ENCODE assay signal across 8 cellular contexts in the genomic region with DNA sequence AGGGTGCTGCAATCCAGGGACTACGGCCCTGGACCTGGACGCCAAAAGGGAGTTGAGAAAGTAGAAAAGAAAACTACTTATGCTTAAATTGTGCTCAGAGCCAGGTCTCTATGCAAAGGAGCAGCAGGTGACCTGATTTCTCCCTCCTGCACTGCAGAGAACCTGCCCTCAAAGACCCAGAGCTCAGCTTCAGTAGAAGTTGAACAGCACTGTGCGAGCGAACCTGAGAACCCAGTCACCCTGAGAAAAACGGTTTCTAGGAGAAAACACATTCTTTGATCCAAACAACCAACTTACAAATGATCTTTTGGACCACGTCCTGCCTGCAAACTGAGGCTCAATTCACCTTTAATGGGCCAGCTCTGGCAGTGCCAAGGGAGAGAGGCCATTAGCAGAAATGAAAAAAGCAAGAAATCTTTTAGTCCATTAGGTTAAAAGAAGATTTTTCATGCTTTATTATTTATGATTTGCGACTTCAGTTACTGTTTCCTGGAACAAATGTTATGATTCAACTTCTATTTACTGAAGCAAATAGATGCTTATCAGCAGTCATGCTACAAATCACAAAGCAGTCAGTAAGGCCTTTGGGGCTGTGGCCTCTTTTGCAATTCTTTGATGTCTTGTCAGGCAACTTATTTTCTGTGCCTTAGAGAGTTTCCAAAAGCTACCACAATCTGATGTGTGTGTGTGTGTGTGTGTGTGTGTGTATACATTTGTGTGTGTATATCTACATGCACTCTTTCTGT.
DNase-seq lines count a peak whose midpoint lies in the region; ATAC-seq and TF ChIP-seq lines count a peak whose summit lies in the region.

No MANE protein-coding gene starts in this region.

- H3K4me3 Mint-ChIP-seq in brain (peak overlapping the region in 2 of 5 experiments; percentile 20 to 58), naive B cell (peak overlapping the region; percentile 65 to 93 (median 86))

- ATAC-seq in naive B cell (ENCODE audit: low read depth in 2 of 2) (no peak), GM18873 (IDR thresholded peaks at IDR 0.05; ENCODE audit: low FRiP score, unreplicated experiment) (no peak), HG03159 (IDR thresholded peaks at IDR 0.05; ENCODE audit: unreplicated experiment) (no peak), HG03460 (IDR thresholded peaks at IDR 0.05; ENCODE audit: unreplicated experiment) (no peak)

- TF ChIP-seq CTCF in SU-DHL-6 (IDR thresholded peaks at IDR 0.05; ENCODE audit: insufficient read depth, low read length, poor library complexity, severe bottlenecking), result no peak
- no peak for TF ChIP-seq CTCF in brain (conservative IDR thresholded peaks at IDR 0.05)

- no peaks in the 10 kb centered on the region for H4K20me1 ChIP-seq in SU-DHL-6 (ENCODE audit: low read depth, low read length)

- peak overlapping the region; percentile 99 for H3K27ac ChIP-seq in SU-DHL-6 (ENCODE audit: low read depth, low read length)

- H3F3A ChIP-seq in SU-DHL-6 (ENCODE audit: insufficient read depth), result peaks cover 77% of the 10 kb centered on the region

- H3K9me3 Mint-ChIP-seq in brain (peaks cover 4 to 13% (median 5%) of the 10 kb centered on the region in 5 experiments), naive B cell (peaks cover 0 to 3% (median 0%) of the 10 kb centered on the region in 7 donors)

- H3K79me2 ChIP-seq in SU-DHL-6 (ENCODE audit: insufficient read depth, low read length), result no peaks in the 10 kb centered on the region

- DNase-seq in GM03348 (ENCODE audit: low spot score) (peak; percentile 13), naive B cell (no peak), NCI-H774 (lab: John Stamatoyannopoulos, UW) (no peak)

- no peak overlapping the region for H2AFZ ChIP-seq in SU-DHL-6 (ENCODE audit: low read depth, low read length, severe bottlenecking)

- H3K9ac ChIP-seq in SU-DHL-6 (ENCODE audit: low read length), result peak overlapping the region; percentile 69

- H3K4me3 ChIP-seq in SU-DHL-6 (ENCODE audit: insufficient read depth, low read length, poor library complexity, severe bottlenecking), result peak overlapping the region; percentile 7

- H3K9me2 ChIP-seq in SU-DHL-6 (replicated peaks; ENCODE audit: insufficient read depth, low read length), result no peaks in the 10 kb centered on the region

- H3K4me2 ChIP-seq in SU-DHL-6 (ENCODE audit: low read depth, low read length, poor library complexity, severe bottlenecking), result peak overlapping the region; percentile 72

- H3K36me3 ChIP-seq in SU-DHL-6 (ENCODE audit: low read length), result no peaks in the 10 kb centered on the region

- H3K4me1 Mint-ChIP-seq in brain, result peaks cover 34% of the 10 kb centered on the region
- peaks cover 42 to 58% (median 48%) of the 10 kb centered on the region in 3 donors for H3K4me1 Mint-ChIP-seq in naive B cell

- H3K27me3 ChIP-seq in SU-DHL-6 (ENCODE audit: low read length), result no peaks in the 10 kb centered on the region

- H3K27ac Mint-ChIP-seq in brain (peak overlapping the region; percentile 50 to 92 (median 67)), naive B cell (peak overlapping the region; percentile 100)

- H3K36me3 Mint-ChIP-seq in brain, result no peaks in the 10 kb centered on the region
- H3K36me3 Mint-ChIP-seq in naive B cell, result no peaks in the 10 kb centered on the region

- H3K27me3 Mint-ChIP-seq in brain (peaks cover 5% of the 10 kb centered on the region), naive B cell (no peaks in the 10 kb centered on the region)

- H3K9me3 ChIP-seq in SU-DHL-6 (ENCODE audit: insufficient read depth, low read length), result no peaks in the 10 kb centered on the region
